In the genomic region with DNA sequence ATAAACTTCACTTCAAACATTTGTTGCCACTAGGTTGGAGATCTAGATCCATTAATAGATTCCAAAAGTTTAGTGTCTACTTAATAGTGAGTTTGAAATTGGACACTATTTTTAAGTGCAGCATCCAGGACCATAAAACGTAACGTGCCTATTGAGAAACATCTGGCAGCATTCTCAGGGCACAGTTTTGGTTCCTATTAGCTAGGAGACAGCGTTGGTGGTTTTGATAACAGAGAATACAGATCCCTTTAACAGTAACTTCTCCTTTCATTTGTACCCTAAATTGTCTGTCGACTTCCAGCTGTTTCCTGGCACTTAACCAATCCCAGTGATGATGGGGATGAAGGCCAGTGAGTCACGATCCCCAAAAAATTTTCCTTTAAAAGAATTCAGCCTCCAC, we compare ENCODE assay signal across 19 cellular contexts. TPM values are rescaled to one million over a fixed set of nuclear protein-coding genes. Genes with fewer than 3 reads are reported as not detected.
"Had no signal": no experiment of that assay in that cellular context is flagged by ENCODE, and none has a peak within 500 bp of the region (broad histone marks: within the 10 kb centered on the region; RNA-seq: fewer than 3 reads in every experiment).

No MANE protein-coding gene starts in this region.

- DNase-seq: activated CD4-positive, alpha-beta T cell treated with anti-CD3 and anti-CD28 coated beads, Interleukin-2, amount 10 ng/mL, durations not matched to agents 24 days and 14 days; activated CD8-positive, alpha-beta memory T cell treated with anti-CD3 and anti-CD28 coated beads, Interleukin-2, amount 50 U/mL, for 4 hours; activated CD8-positive, alpha-beta T cell treated with anti-CD3 and anti-CD28 coated beads, Interleukin-2, amount 10 ng/mL, durations not matched to agents 7 days and 5 days; activated naive CD4-positive, alpha-beta T cell treated with anti-CD3 and anti-CD28 coated beads for 36 hours; activated T-cell treated with anti-CD3 and anti-CD28 coated beads, Interleukin-2, amount 50 U/mL, for 4 hours; dermis blood vessel endothelial cell; effector memory CD8-positive, alpha-beta T cell; esophagus squamous epithelium; hippocampal formation; left cardiac atrium; lower lobe of right lung; pancreas; stimulated activated CD4-positive, alpha-beta T cell treated with anti-CD3 and anti-CD28 coated beads, Interleukin-4, amount 100 ng/mL, for 4 hours; testis had no signal

RNA-seq across cellular contexts. Expression of gene KCNK10, which starts 25.8 kb away (rescaled TPM):
- total RNA-seq: activated CD4-positive, alpha-beta T cell treated with anti-CD3 and anti-CD28 coated beads, Interleukin-2, amount 10 ng/mL, durations not matched to agents 24 days and 14 days; activated CD8-positive, alpha-beta T cell treated with anti-CD3 and anti-CD28 coated beads, Interleukin-2, amount 10 ng/mL, durations not matched to agents 7 days and 5 days; activated naive CD4-positive, alpha-beta T cell treated with anti-CD3 and anti-CD28 coated beads for 36 hours; activated T-cell treated with anti-CD3 and anti-CD28 coated beads, Interleukin-2, amount 50 U/mL, for 4 hours; cardiac septum; dermis blood vessel endothelial cell; fibroblast of villous mesenchyme; left cardiac atrium; lower lobe of right lung; natural killer cell treated with Interleukin-12 subunit alpha and Interleukin-12 subunit beta and Interleukin-15 and Interleukin-18, amount 100 ng/mL, for 72 hours; sciatic nerve; smooth muscle cell had no signal
